ENCODE assay signal across 8 cellular contexts in genomic region chr4:163048447-163048846, GRCh38.
DNase-seq lines count a peak whose midpoint lies in the region; ATAC-seq, FAIRE-seq and TF ChIP-seq lines count a peak whose summit lies in the region.

No MANE protein-coding gene starts in this region.

- H3K4me1 Mint-ChIP-seq in brain (no peaks in the 10 kb centered on the region), mesothelial cell of epicardium (no peaks in the 10 kb centered on the region), CD14-positive monocyte (peaks cover 1% of the 10 kb centered on the region)

- TF ChIP-seq POLR2A in A549 (IDR thresholded peaks at IDR 0.05; ENCODE audit: low read length): no peak

- no peaks in the 10 kb centered on the region for H3K27me3 Mint-ChIP-seq in brain
- H3K27me3 Mint-ChIP-seq in mesothelial cell of epicardium (ENCODE audit: low read depth): peaks cover 28% of the 10 kb centered on the region
- H3K27me3 Mint-ChIP-seq in CD14-positive monocyte (ENCODE audit: low read depth in 3 of 3): peaks cover 2 to 4% (median 2%) of the 10 kb centered on the region in 3 donors

- no peak overlapping the region for H3K27ac Mint-ChIP-seq in brain
- no peak overlapping the region for H3K27ac Mint-ChIP-seq in mesothelial cell of epicardium
- no peak overlapping the region for H3K27ac Mint-ChIP-seq in CD14-positive monocyte

- WGBS in A549 (ENCODE audit: missing lambda C conversion rate): 8% methylated on average over 3 of the region's 3 CpGs

- no peaks in the 10 kb centered on the region for H3K4me1 ChIP-seq in A549

- no peaks in the 10 kb centered on the region for H3K9me3 ChIP-seq in A549

- TF ChIP-seq RAD21 in A549 (conservative IDR thresholded peaks at IDR 0.05 in 1 of 2, IDR thresholded peaks at IDR 0.05 in 1 of 2): peak; percentile 47 to 53

- ATAC-seq in A549: peak; percentile 78 to 82; a peak in 5 of 6 replicates

- H3K9me3 Mint-ChIP-seq in brain: no peaks in the 10 kb centered on the region
- H3K9me3 Mint-ChIP-seq in mesothelial cell of epicardium: no peaks in the 10 kb centered on the region
- no peaks in the 10 kb centered on the region for H3K9me3 Mint-ChIP-seq in CD14-positive monocyte

- H3K4me2 ChIP-seq in A549: no peak overlapping the region

- FAIRE-seq in A549 (lab: Jason Lieb, UNC): no peak

- no peaks in the 10 kb centered on the region for H3K36me3 Mint-ChIP-seq in brain
- no peaks in the 10 kb centered on the region for H3K36me3 Mint-ChIP-seq in mesothelial cell of epicardium
- no peaks in the 10 kb centered on the region for H3K36me3 Mint-ChIP-seq in CD14-positive monocyte

- CTCF ChIA-PET in A549 (lab: Yijun Ruan, JAX): interaction anchor here (0.6 to 2.2 kb wide), 7 partner anchors 10 to 408 kb away, joined by 3 to 10 read pairs (median 3); partner anchors contain the start of gene NPY1R
- CTCF ChIA-PET in HEK293T (lab: Yijun Ruan, JAX): interaction anchor here (1.5 kb wide), 1 partner anchor 284 kb away, joined by 5 read pairs; no protein-coding TSS in a partner anchor

- no peak overlapping the region for H3K27ac ChIP-seq in A549

- TF ChIP-seq CTCF in A549 (IDR thresholded peaks at IDR 0.05): peak; percentile 37
- TF ChIP-seq CTCF in GM12864 (IDR thresholded peaks at IDR 0.05; ENCODE audit: low read depth, low read length, missing control alignments): peak; percentile 58
- peak; percentile 18 to 34 for TF ChIP-seq CTCF in brain (conservative IDR thresholded peaks at IDR 0.05)
- TF ChIP-seq CTCF in mesothelial cell of epicardium (IDR thresholded peaks at IDR 0.05; ENCODE audit: unreplicated experiment): peak; percentile 68
- TF ChIP-seq CTCF in CD14-positive monocyte (IDR thresholded peaks at IDR 0.05): no peak

- intact Hi-C loops in CD14-positive monocyte (cut with micrococcal nuclease): no loop called here

- H3K4me3 Mint-ChIP-seq in brain (no peak overlapping the region), mesothelial cell of epicardium (no peak overlapping the region), CD14-positive monocyte (no peak overlapping the region)

- H3K4me3 ChIP-seq in A549 (no peak overlapping the region), GM12864 (ENCODE audit: low read depth, low read length) (no peak overlapping the region)

- DNase-seq in A549 (ENCODE audit: low read depth in 1 of 2, low spot score in 1 of 2) (peak; percentile 31 to 36), GM12864 (ENCODE audit: low read depth) (no peak), HEK293T (ENCODE audit: extremely low spot score) (peak; percentile 42), LoVo (ENCODE audit: low spot score) (peak; percentile 20), mesothelial cell of epicardium (ENCODE audit: low spot score in 2 of 2, unreplicated experiment in 2 of 2) (no peak), CD14-positive monocyte (ENCODE audit: low spot score) (no peak), GM19238 (ENCODE audit: insufficient read length, low spot score) (no peak)

- no peak for TF ChIP-seq EP300 in A549 (IDR thresholded peaks at IDR 0.05)

- POLR2A ChIA-PET in A549 (lab: Yijun Ruan, JAX): no interaction called here
- POLR2A ChIA-PET in HEK293T (lab: Yijun Ruan, JAX): no interaction called here

TF ChIP-seq in A549, 52 proteins besides CTCF, POLR2A, EP300 and RAD21:
- TF ChIP-seq MYC (IDR thresholded peaks at IDR 0.05; ENCODE audit: borderline replicate concordance, low read length): no peak
- peak; percentile 63 for TF ChIP-seq SMC3 (IDR thresholded peaks at IDR 0.05)

TF ChIP-seq in HEK293T, 16 proteins besides CTCF, POLR2A, EP300 and RAD21:
- no peak for TF ChIP-seq HDGF (IDR thresholded peaks at IDR 0.05; ENCODE audit: borderline replicate concordance)
- TF ChIP-seq ZNF384 (IDR thresholded peaks at IDR 0.05): no peak
- TF ChIP-seq SUZ12 (IDR thresholded peaks at IDR 0.05): no peak
- TF ChIP-seq FOXM1 (IDR thresholded peaks at IDR 0.05; ENCODE audit: borderline replicate concordance): no peak
- no peak for TF ChIP-seq L3MBTL2 (conservative IDR thresholded peaks at IDR 0.05)
- no peak for TF ChIP-seq PKNOX1 (IDR thresholded peaks at IDR 0.05)
- TF ChIP-seq LEF1 (IDR thresholded peaks at IDR 0.05; ENCODE audit: borderline replicate concordance): no peak
- no peak for TF ChIP-seq ELF4 (IDR thresholded peaks at IDR 0.05)
- TF ChIP-seq BHLHE40 (IDR thresholded peaks at IDR 0.05; ENCODE audit: borderline replicate concordance): no peak
- no peak for TF ChIP-seq SP1 (IDR thresholded peaks at IDR 0.05)
TF ChIP-seq in HEK293T: peak in this region for 0.

Comparison
In these comparisons a context has a peak if more than half of its experiments do, and no peak if none do; other contexts are left out.
1. DNase-seq: peak in A549 (2 of 2), HEK293T (single experiment) and LoVo (single experiment); none in GM12864 (single experiment), mesothelial cell of epicardium (0 of 2), CD14-positive monocyte (single experiment) and GM19238 (single experiment).